Comparison of ENCODE assay signal across 8 cellular contexts in the genomic region with DNA sequence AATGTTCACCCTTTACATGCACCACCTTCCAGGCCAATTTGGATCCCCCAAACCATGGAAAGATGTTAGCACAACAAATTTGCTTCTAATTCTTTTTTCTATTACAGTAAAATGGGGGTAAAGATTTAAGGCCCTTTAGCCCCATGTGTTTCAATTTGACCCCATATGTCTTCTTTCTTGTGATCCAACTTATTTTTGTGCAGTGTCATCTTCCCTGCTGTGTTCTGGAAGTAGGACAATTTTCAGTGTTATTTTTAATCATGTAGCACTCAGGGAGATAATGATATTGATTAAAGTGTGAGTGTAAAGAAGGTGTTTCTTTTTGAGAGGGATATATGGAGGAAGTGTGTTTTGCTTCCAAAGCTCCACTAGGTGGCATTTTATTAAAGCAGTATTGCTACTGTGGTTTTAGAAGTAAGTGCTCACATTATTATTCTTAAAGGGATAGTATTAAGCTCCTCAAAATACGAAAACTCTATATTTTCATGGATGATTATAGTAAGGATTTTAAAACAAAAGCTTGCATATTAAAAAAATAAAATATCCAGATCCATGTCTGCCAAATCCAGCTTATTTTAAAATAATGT.
A peak's percentile ranks its signal among the peaks of the same experiment; 100 is the strongest.
DNase-seq lines count a peak whose midpoint lies in the region; ATAC-seq, FAIRE-seq and TF ChIP-seq lines count a peak whose summit lies in the region.

No MANE protein-coding gene starts in this region.

- TF ChIP-seq CTCF in 22Rv1 (IDR thresholded peaks at IDR 0.05), result peak; percentile 51
- TF ChIP-seq CTCF in NB4 (IDR thresholded peaks at IDR 0.05; ENCODE audit: low read depth, low read length), result no peak
- TF ChIP-seq CTCF in chondrocyte (IDR thresholded peaks at IDR 0.05), result peak; percentile 42

- H3K27me3 Mint-ChIP-seq in chondrocyte (ENCODE audit: low read depth), result peaks cover 6% of the 10 kb centered on the region

- H3K9me3 Mint-ChIP-seq in chondrocyte (ENCODE audit: low read depth), result no peaks in the 10 kb centered on the region

- no peak for FAIRE-seq in GM12892 (lab: Jason Lieb, UNC)

- H3K36me3 Mint-ChIP-seq in chondrocyte (ENCODE audit: low read depth), result no peaks in the 10 kb centered on the region

- H3K4me3 ChIP-seq in NB4 (ENCODE audit: low read depth, low read length), result no peak overlapping the region

- ATAC-seq in GM18517 (IDR thresholded peaks at IDR 0.05; ENCODE audit: unreplicated experiment), result peak; percentile 60
- ATAC-seq in GM21737 (IDR thresholded peaks at IDR 0.05; ENCODE audit: unreplicated experiment), result no peak

- no peaks in the 10 kb centered on the region for H3K4me1 Mint-ChIP-seq in chondrocyte (ENCODE audit: low read depth)

- no peak overlapping the region for H3K27ac ChIP-seq in 22Rv1

- H3K4me3 Mint-ChIP-seq in chondrocyte (ENCODE audit: unreplicated experiment), result no peak overlapping the region

- no peak overlapping the region for H3K27ac Mint-ChIP-seq in chondrocyte (ENCODE audit: unreplicated experiment)

- peak; percentile 6 for DNase-seq in NB4 (ENCODE audit: low read depth)
- DNase-seq in chondrocyte (ENCODE audit: low spot score), result no peak
- no peak for DNase-seq in nucleus accumbens (lab: John Stamatoyannopoulos, UW)
- no peak for DNase-seq in NK-92 (lab: John Stamatoyannopoulos, UW; ENCODE audit: unreplicated experiment)
- no peak for DNase-seq in GM12892 (ENCODE audit: insufficient read length)

- TF ChIP-seq POLR2A in NB4 (IDR thresholded peaks at IDR 0.05; ENCODE audit: extremely low read depth, insufficient read length), result no peak
- no peak for TF ChIP-seq POLR2A in GM12892 (IDR thresholded peaks at IDR 0.05; ENCODE audit: low read depth, low read length)
